ENCODE assay signal across 8 cellular contexts in genomic region chr7:129210256-129210988, GRCh38. TPM values are rescaled to one million over a fixed set of nuclear protein-coding genes. Genes with fewer than 3 reads are reported as not detected.
DNase-seq lines count a peak whose midpoint lies in the region; ATAC-seq and TF ChIP-seq lines count a peak whose summit lies in the region.

No MANE protein-coding gene starts in this region.

- H3K27ac Mint-ChIP-seq in activated naive CD4-positive, alpha-beta T cell treated with anti-CD3 and anti-CD28 coated beads, Interleukin-2, amount 10 ng/mL, durations not matched to agents 7 days and 5 days, result no peak overlapping the region

- no peak overlapping the region for H3K4me3 Mint-ChIP-seq in activated naive CD4-positive, alpha-beta T cell treated with anti-CD3 and anti-CD28 coated beads, Interleukin-2, amount 10 ng/mL, durations not matched to agents 7 days and 5 days

- DNase-seq in NCI-H1436 (lab: John Stamatoyannopoulos, UW) (peak; percentile 20), NCI-H1436 treated with DMSO at 0.1 percent for 48 hours (lab: John Stamatoyannopoulos, UW) (no peak), HPDE6-E6E7 (ENCODE audit: extremely low spot score) (peak; percentile 76), SK-N-DZ (ENCODE audit: low spot score) (peak; percentile 43), cardiac muscle cell (ENCODE audit: low read depth in 1 of 2, low spot score in 1 of 2) (peak; percentile 69 to 80), pulmonary artery endothelial cell (ENCODE audit: low read depth, low spot score) (peak; percentile 15)
- peak; percentile 79 for DNase-seq in activated naive CD4-positive, alpha-beta T cell treated with anti-CD3 and anti-CD28 coated beads, Interleukin-2, amount 10 ng/mL, durations not matched to agents 7 days and 5 days

- H3K4me1 ChIP-seq in cardiac muscle cell (ENCODE audit: low read depth), result no peaks in the 10 kb centered on the region

- peaks cover 46% of the 10 kb centered on the region for H3K36me3 ChIP-seq in cardiac muscle cell

- CTCF ChIA-PET in activated naive CD4-positive, alpha-beta T cell treated with anti-CD3 and anti-CD28 coated beads, Interleukin-2, amount 10 ng/mL, durations not matched to agents 7 days and 5 days (lab: Charles Lee), result interaction anchor here (0.7 to 7.8 kb wide), 11 partner anchors 8 to 347 kb away, joined by 3 to 108 read pairs (median 6); no protein-coding TSS in a partner anchor

- peak; percentile 83 for TF ChIP-seq CTCF in cardiac muscle cell (IDR thresholded peaks at IDR 0.05; ENCODE audit: low read depth, low read length)

- peak overlapping the region; percentile 43 for H3K27ac ChIP-seq in cardiac muscle cell

- no peaks in the 10 kb centered on the region for H3K9me3 Mint-ChIP-seq in activated naive CD4-positive, alpha-beta T cell treated with anti-CD3 and anti-CD28 coated beads, Interleukin-2, amount 10 ng/mL, durations not matched to agents 7 days and 5 days

- H3K36me3 Mint-ChIP-seq in activated naive CD4-positive, alpha-beta T cell treated with anti-CD3 and anti-CD28 coated beads, Interleukin-2, amount 10 ng/mL, durations not matched to agents 7 days and 5 days, result no peaks in the 10 kb centered on the region

- H3K27me3 ChIP-seq in cardiac muscle cell, result no peaks in the 10 kb centered on the region

- no peak overlapping the region for H3K4me3 ChIP-seq in cardiac muscle cell

- no peaks in the 10 kb centered on the region for H3K4me1 Mint-ChIP-seq in activated naive CD4-positive, alpha-beta T cell treated with anti-CD3 and anti-CD28 coated beads, Interleukin-2, amount 10 ng/mL, durations not matched to agents 7 days and 5 days

- no peak for ATAC-seq in HG03378 (IDR thresholded peaks at IDR 0.05; ENCODE audit: unreplicated experiment)

- no peaks in the 10 kb centered on the region for H3K9me3 ChIP-seq in cardiac muscle cell (ENCODE audit: low read depth)

- H3K27me3 Mint-ChIP-seq in activated naive CD4-positive, alpha-beta T cell treated with anti-CD3 and anti-CD28 coated beads, Interleukin-2, amount 10 ng/mL, durations not matched to agents 7 days and 5 days, result peaks cover 44% of the 10 kb centered on the region

RNA-seq across cellular contexts. Expression of gene AHCYL2, which starts 14.4 kb away (rescaled TPM):
- polyA plus RNA-seq in SK-N-DZ (2014; cell fraction: cytosol; rRNA removed), result 11.1 TPM in 2 replicates
- polyA plus RNA-seq in SK-N-DZ (2014; cell fraction: nucleus; rRNA removed), result 16.0 and 25.0 TPM in 2 replicates
- total RNA-seq in cardiac muscle cell (26.1 and 30.8 TPM in 2 replicates), pulmonary artery endothelial cell (7.7 and 13.2 TPM in 2 replicates)
- 25.5 and 28.5 TPM in 2 replicates for polyA plus RNA-seq in cardiac muscle cell

RNA-seq across cellular contexts. Expression of gene SMO, which starts 22.0 kb away (rescaled TPM):
- polyA plus RNA-seq in SK-N-DZ (2014; cell fraction: cytosol; rRNA removed), result 26.7 and 28.1 TPM in 2 replicates
- 57.3 and 65.9 TPM in 2 replicates for polyA plus RNA-seq in SK-N-DZ (2014; cell fraction: nucleus; rRNA removed)
- total RNA-seq in cardiac muscle cell (66.7 and 82.9 TPM in 2 replicates), pulmonary artery endothelial cell (2.4 and 5.0 TPM in 2 replicates)
- polyA plus RNA-seq in cardiac muscle cell, result 35.0 and 41.3 TPM in 2 replicates

Comparison
In these comparisons a context has a peak if more than half of its experiments do, and no peak if none do; other contexts are left out.
1. RNA of gene SMO, which starts 22.0 kb away (total RNA-seq): 66.7 to 82.9 TPM in cardiac muscle cell; 2.4 to 5.0 TPM in pulmonary artery endothelial cell; every median in the first group is over 10 times any median in the second.